Comparison of ENCODE assay signal across 12 cellular contexts in the genomic region with DNA sequence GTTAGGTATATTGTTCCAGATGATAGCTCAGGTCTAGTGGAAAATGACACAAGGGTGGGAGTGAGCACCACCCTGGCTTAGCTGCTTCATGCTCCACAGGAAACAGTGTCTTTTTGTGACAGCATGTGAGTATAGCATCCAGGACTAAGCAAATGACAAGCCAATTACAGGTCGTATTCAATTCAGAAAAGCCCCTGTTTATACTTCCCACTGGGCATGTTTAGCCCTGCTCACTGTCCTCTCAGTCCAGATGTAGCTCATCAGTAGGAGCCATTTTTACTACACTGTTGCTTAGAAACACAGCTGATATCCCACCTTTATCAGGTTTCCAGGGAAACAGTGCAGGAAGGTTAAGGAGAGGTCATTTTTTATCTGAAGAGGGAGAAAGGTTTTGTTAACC. TPM values are rescaled to one million over a fixed set of nuclear protein-coding genes. Genes with fewer than 3 reads are reported as not detected.
DNase-seq lines count a peak whose midpoint lies in the region; ATAC-seq lines count a peak whose summit lies in the region.
"Had no signal": no experiment of that assay in that cellular context is flagged by ENCODE, and none has a peak within 500 bp of the region (broad histone marks: within the 10 kb centered on the region; RNA-seq: fewer than 3 reads in every experiment).

No MANE protein-coding gene starts in this region.

- H3K36me3 Mint-ChIP-seq in naive B cell, result peaks cover 0 to 8% of the 10 kb centered on the region in 2 donors

- peak overlapping the region in 4 of 6 donors; percentile 2 to 90 (median 58) for H3K27ac Mint-ChIP-seq in naive B cell

- H3K9me3 Mint-ChIP-seq in naive B cell, result no peaks in the 10 kb centered on the region

- H3K4me1 Mint-ChIP-seq in naive B cell, result peaks cover 27 to 37% (median 31%) of the 10 kb centered on the region in 3 donors

- ATAC-seq in GM18519 (IDR thresholded peaks at IDR 0.05; ENCODE audit: low FRiP score, unreplicated experiment) (peak; percentile 37), HG02610 (IDR thresholded peaks at IDR 0.05; ENCODE audit: unreplicated experiment) (peak; percentile 51), naive B cell (ENCODE audit: low read depth in 2 of 2) (peak; percentile 30 to 56)

- no peak overlapping the region for H3K4me3 Mint-ChIP-seq in naive B cell

- no peaks in the 10 kb centered on the region for H3K27me3 Mint-ChIP-seq in naive B cell

- DNase-seq in NCI-H2227 treated with DMSO at 0.1 percent for 48 hours (lab: John Stamatoyannopoulos, UW), result peak; percentile 28
- no peak for DNase-seq in naive B cell
- DNase-seq in putamen (ENCODE audit: low spot score), result no peak
- DNase-seq in stimulated activated CD8-positive, alpha-beta memory T cell treated with anti-CD3 and anti-CD28 coated beads, Interleukin-4, amount 100 ng/mL, for 48 hours, result no peak
- no peak for DNase-seq in GM19238 (ENCODE audit: insufficient read length, low spot score)
- no peak for DNase-seq in activated naive CD4-positive, alpha-beta T cell treated with anti-CD3 and anti-CD28 coated beads, Interleukin-2, amount 50 U/mL, for 16 hours
- DNase-seq: activated CD4-positive, alpha-beta T cell treated with anti-CD3 and anti-CD28 coated beads for 4 hours; cerebellar nuclear complex; hippocampal formation; NCI-H510A had no signal

RNA-seq across cellular contexts. Expression of a gene that starts 8.0 kb away (rescaled TPM):
- polyA plus RNA-seq in naive B cell (ENCODE audit: low read depth in 6 of 6), result 10 to 100 TPM; 10.1 to 14.8 (median 12.3) TPM

RNA-seq across cellular contexts. Expression of a gene that starts 10.8 kb away (rescaled TPM):
- polyA plus RNA-seq in naive B cell (ENCODE audit: low read depth in 6 of 6), result 10 to 100 TPM in 4 of 6 donors, 1 to 10 TPM in 2; 8.7 to 13.2 (median 11.2) TPM

RNA-seq across cellular contexts. Expression of a gene that starts 43.3 kb away (rescaled TPM):
- 10 to 100 TPM in 1 of 6 donors, 1 to 10 TPM in 4, not detected in 1; 3.2 to 20.6 (median 4.6) TPM for polyA plus RNA-seq in naive B cell (ENCODE audit: low read depth in 6 of 6)
